In genomic region chr19:33129901-33130300, GRCh38 we compare ENCODE assay signal across 31 cellular contexts. TPM values are rescaled to one million over a fixed set of nuclear protein-coding genes. Genes with fewer than 3 reads are reported as not detected.
"Had no signal": no experiment of that assay in that cellular context is flagged by ENCODE, and none has a peak within 500 bp of the region (broad histone marks: within the 10 kb centered on the region; RNA-seq: fewer than 3 reads in every experiment).

No MANE protein-coding gene starts in this region.

- H3K27me3 Mint-ChIP-seq: naive thymus-derived CD8-positive, alpha-beta T cell had no signal

- H2AFZ ChIP-seq: parathyroid adenoma had no signal

- H3K4me3 ChIP-seq: left lung, lower lobe of right lung, psoas muscle, right lobe of liver, smooth muscle cell, stomach, testis, thyroid gland, transverse colon, upper lobe of right lung had no signal

- H3K4me2 ChIP-seq: smooth muscle cell had no signal

- H3K27me3 ChIP-seq: right lobe of liver, testis, upper lobe of right lung had no signal

- H3K79me2 ChIP-seq: parathyroid adenoma had no signal

- H3K4me1 ChIP-seq: lower lobe of right lung, psoas muscle, right lobe of liver, testis, thyroid gland, upper lobe of right lung had no signal

- H3K9ac ChIP-seq: parathyroid adenoma had no signal

- ATAC-seq: left colon; left lung; lower lobe of right lung; naive thymus-derived CD8-positive, alpha-beta T cell; psoas muscle; right lobe of liver; stimulated activated naive B cell treated with anti-CD40 and anti-IgM and Interleukin-4, amounts not matched to agents 10 μg/mL and 1 μg/mL and 100 μg/mL, for 72 hours; stimulated activated naive CD8-positive, alpha-beta T cell treated with anti-CD3 and anti-CD28 coated beads, Interleukin-15, Interleukin-2, amounts not matched to agents 100 U/mL and 50 U/mL, for 24 hours; upper lobe of right lung had no signal

- H3K4me1 Mint-ChIP-seq: neural crest cell had no signal

- H3K27ac ChIP-seq: left lung, lower lobe of right lung, parathyroid adenoma, psoas muscle, right lobe of liver, stomach, testis, thyroid gland, transverse colon, upper lobe of right lung had no signal

- H3K27ac Mint-ChIP-seq: nephron; stimulated activated naive B cell treated with anti-CD40 and anti-IgM and Interleukin-4, amounts not matched to agents 10 μg/mL and 1 μg/mL and 100 μg/mL, for 72 hours had no signal

- H3K4me3 Mint-ChIP-seq: immature natural killer cell; naive thymus-derived CD8-positive, alpha-beta T cell; nephron; neural crest cell; stimulated activated naive B cell treated with anti-CD40 and anti-IgM and Interleukin-4, amounts not matched to agents 10 μg/mL and 1 μg/mL and 100 μg/mL, for 72 hours had no signal

- DNase-seq: hypothalamus; immature natural killer cell; kidney; left colon; lower lobe of right lung; mammary epithelial cell; mesenchymal stem cell; naive thymus-derived CD8-positive, alpha-beta T cell; nucleus accumbens; psoas muscle; stimulated activated CD4-positive, alpha-beta T cell treated with anti-CD3 and anti-CD28 coated beads, Interleukin-1b, Interleukin-23, amount 100 ng/mL, for 48 hours; stimulated activated CD4-positive, alpha-beta T cell treated with anti-CD3 and anti-CD28 coated beads, Interleukin-2, amount 100 ng/mL, for 48 hours; stimulated activated CD4-positive, alpha-beta T cell treated with anti-CD3 and anti-CD28 coated beads, Interleukin-4, amount 100 ng/mL, for 4 hours; stimulated activated CD8-positive, alpha-beta memory T cell treated with anti-CD3 and anti-CD28 coated beads, Interleukin-4, amount 100 ng/mL, for 48 hours; stimulated activated naive B cell treated with anti-CD40 and anti-IgM and Interleukin-4, amounts not matched to agents 10 μg/mL and 1 μg/mL and 100 μg/mL, for 72 hours; stimulated activated naive CD8-positive, alpha-beta T cell treated with anti-CD3 and anti-CD28 coated beads, Interleukin-15, Interleukin-2, amounts not matched to agents 100 U/mL and 50 U/mL, for 24 hours; stomach; testis; thyroid gland; transverse colon; upper lobe of right lung had no signal

- H3K9me3 ChIP-seq: left lung, lower lobe of right lung, psoas muscle, right lobe of liver, stomach, testis, thyroid gland, transverse colon, upper lobe of right lung had no signal

- H3K9me3 Mint-ChIP-seq: immature natural killer cell; naive thymus-derived CD8-positive, alpha-beta T cell; nephron; neural crest cell; stimulated activated naive B cell treated with anti-CD40 and anti-IgM and Interleukin-4, amounts not matched to agents 10 μg/mL and 1 μg/mL and 100 μg/mL, for 72 hours had no signal

RNA-seq across cellular contexts. Expression of gene WDR88, which starts 2.0 kb away (rescaled TPM):
- total RNA-seq: kidney, left colon, left lung, lower lobe of right lung, mucosa of gallbladder, neural crest cell, osteocyte, posterior vena cava, psoas muscle, right lobe of liver, skeletal muscle tissue, smooth muscle cell, stomach, thyroid gland, transverse colon, upper lobe of right lung had no signal
- polyA plus RNA-seq: mammary epithelial cell, smooth muscle cell, stomach had no signal
